Comparison of ENCODE assay signal across 1 cellular context in the genomic region with DNA sequence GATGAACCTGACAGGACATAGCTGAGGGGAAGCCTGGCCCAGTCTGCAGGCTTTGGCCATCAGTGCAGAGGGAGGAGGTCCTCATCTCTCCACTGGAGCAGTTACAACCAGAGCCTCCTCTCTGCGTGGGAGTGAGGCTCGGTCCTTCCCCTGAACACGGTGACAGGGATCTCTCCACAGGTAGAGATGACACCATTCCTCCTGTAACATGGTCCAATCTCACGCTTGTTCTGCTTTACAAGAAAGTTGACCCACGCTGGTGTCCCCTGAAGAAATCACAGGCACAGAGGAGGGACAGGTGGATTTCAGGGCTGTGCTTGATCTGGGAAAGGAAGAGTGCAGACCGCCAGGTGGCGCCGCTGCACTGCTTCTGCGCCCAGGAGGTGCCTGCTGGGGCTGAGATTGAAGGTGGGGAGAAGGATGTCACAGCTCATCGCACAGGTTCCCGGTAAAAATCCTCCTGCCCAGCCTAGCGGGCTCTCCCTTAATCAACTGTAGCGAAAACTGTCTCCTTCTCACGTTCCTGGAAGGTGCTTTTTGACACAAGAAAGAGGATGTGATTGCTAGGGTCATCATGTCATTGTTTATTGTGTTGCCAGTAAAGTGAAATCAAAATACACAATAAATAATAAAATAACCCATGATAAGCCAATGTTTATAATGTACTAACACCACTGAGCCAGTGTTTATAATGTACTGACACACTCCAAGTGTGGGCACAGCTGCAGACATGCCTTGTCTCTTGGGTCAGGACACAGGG.
TF ChIP-seq lines count a peak whose summit lies in the region.

No MANE protein-coding gene starts in this region.

TF ChIP-seq in IMR-90, 13 proteins besides CTCF, POLR2A, EP300 and RAD21:
- TF ChIP-seq SMC3 (IDR thresholded peaks at IDR 0.05; ENCODE audit: low read depth, low read length), result peak; percentile 100
- no peak for TF ChIP-seq RFX5 (IDR thresholded peaks at IDR 0.05; ENCODE audit: low read depth, low read length)
